ENCODE assay signal across 8 cellular contexts in the genomic region with DNA sequence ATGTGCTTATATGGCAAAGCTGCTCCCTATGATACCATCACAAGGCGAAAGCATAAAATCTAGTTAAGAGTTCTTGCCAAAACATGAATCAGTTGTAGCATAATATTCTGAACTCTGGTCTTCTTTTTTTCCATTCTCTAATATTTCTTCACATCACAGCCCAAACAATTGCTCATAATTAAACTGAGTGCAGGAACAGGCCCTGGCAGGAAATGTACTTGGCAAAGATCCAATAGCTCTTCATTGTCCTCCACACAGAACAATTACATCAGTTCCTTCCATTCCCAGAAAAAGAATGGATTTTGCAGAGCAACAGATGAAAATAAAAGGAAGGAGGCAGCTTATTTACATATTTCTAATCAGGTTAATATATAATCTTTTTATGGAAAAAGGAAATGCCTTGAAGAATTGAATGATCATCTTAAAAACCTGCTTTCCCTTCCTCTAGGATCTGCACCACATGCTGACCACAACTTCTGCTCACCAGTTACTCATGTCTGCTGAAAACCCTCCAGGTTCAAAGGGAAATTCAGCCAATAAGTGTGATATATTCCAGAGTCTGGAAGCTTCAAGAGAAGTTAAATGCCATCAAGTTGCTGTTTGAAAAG.
DNase-seq lines count a peak whose midpoint lies in the region; ATAC-seq and TF ChIP-seq lines count a peak whose summit lies in the region.

No MANE protein-coding gene starts in this region.

- no peaks in the 10 kb centered on the region for H3K27me3 ChIP-seq in KMS-11 (ENCODE audit: insufficient read depth, low read depth)
- no peaks in the 10 kb centered on the region for H3K27me3 ChIP-seq in parathyroid adenoma (ENCODE audit: control insufficient read depth, insufficient read depth, low read length)

- H3K4me1 ChIP-seq in KMS-11 (ENCODE audit: low read depth, poor library complexity, severe bottlenecking) (peaks cover 31% of the 10 kb centered on the region), parathyroid adenoma (peaks cover 23% of the 10 kb centered on the region)

- H3K9ac ChIP-seq in KMS-11 (no peak overlapping the region), parathyroid adenoma (no peak overlapping the region)

- H3K4me3 ChIP-seq in KMS-11 (IDR thresholded peaks at IDR 0.05; ENCODE audit: insufficient read depth, low read depth, low read length) (no peak overlapping the region), parathyroid adenoma (ENCODE audit: low read depth, low read length) (no peak overlapping the region)

- H4K20me1 ChIP-seq in KMS-11 (ENCODE audit: insufficient read depth) = no peaks in the 10 kb centered on the region

- H3K27ac ChIP-seq in KMS-11 (no peak overlapping the region; the same call in 1 of the 2 replicates), parathyroid adenoma (peak overlapping the region; percentile 77)

- DNase-seq in CD1c-positive myeloid dendritic cell (ENCODE audit: extremely low spot score) (peak; percentile 78), RKO (ENCODE audit: low spot score) (peak; percentile 40), fibroblast of gingiva (ENCODE audit: low read depth) (peak; percentile 88), epidermal melanocyte (ENCODE audit: insufficient read length, low spot score) (no peak), NCI-H524 treated with DMSO at 0.1 percent for 48 hours (lab: John Stamatoyannopoulos, UW) (no peak)

- ATAC-seq in GM21447 (IDR thresholded peaks at IDR 0.05; ENCODE audit: unreplicated experiment) = peak; percentile 88

- H3K9me3 ChIP-seq in parathyroid adenoma (ENCODE audit: control insufficient read depth, low read length) = no peaks in the 10 kb centered on the region

- TF ChIP-seq CTCF in KMS-11 (conservative IDR thresholded peaks at IDR 0.05; ENCODE audit: low read depth, low read length) (no peak), parathyroid adenoma (IDR thresholded peaks at IDR 0.05) (no peak)

- no peaks in the 10 kb centered on the region for H3K36me3 ChIP-seq in KMS-11 (ENCODE audit: insufficient read depth)
- H3K36me3 ChIP-seq in parathyroid adenoma (ENCODE audit: control insufficient read depth, insufficient read depth, low read length) = no peaks in the 10 kb centered on the region

- H2AFZ ChIP-seq in KMS-11 (ENCODE audit: low read depth) = no peak overlapping the region
- H2AFZ ChIP-seq in parathyroid adenoma = peak overlapping the region; percentile 56

- H3K4me2 ChIP-seq in KMS-11 (peak overlapping the region; percentile 55), parathyroid adenoma (ENCODE audit: low read length) (peak overlapping the region; percentile 55)

- H3K79me2 ChIP-seq in KMS-11 (ENCODE audit: insufficient read depth, low read depth) = no peaks in the 10 kb centered on the region
- H3K79me2 ChIP-seq in parathyroid adenoma = no peaks in the 10 kb centered on the region

Comparison
In these comparisons a context has a peak if more than half of its experiments do, and no peak if none do; other contexts are left out.
1. DNase-seq: peak in CD1c-positive myeloid dendritic cell (single experiment), RKO (single experiment) and fibroblast of gingiva (single experiment); none in epidermal melanocyte (single experiment) and NCI-H524 treated with DMSO at 0.1 percent for 48 hours (single experiment).